In genomic region chr14:64918216-64918615, GRCh38 we compare ENCODE assay signal across 3 cellular contexts.
TF ChIP-seq lines count a peak whose summit lies in the region.

No MANE protein-coding gene starts in this region.

TF ChIP-seq in SK-N-SH, 30 proteins besides CTCF, POLR2A, EP300 and RAD21:
- TF ChIP-seq TCF12 (IDR thresholded peaks at IDR 0.05) (no peak), TAF1 (IDR thresholded peaks at IDR 0.05; ENCODE audit: borderline replicate concordance, low read depth, low read length) (no peak), GATA2 (CRISPR knock-in tag; IDR thresholded peaks at IDR 0.05) (no peak), EZH2phosphoT487 (IDR thresholded peaks at IDR 0.05; ENCODE audit: borderline replicate concordance, low read depth) (no peak), POLR2AphosphoS5 (IDR thresholded peaks at IDR 0.05; ENCODE audit: low read depth, low read length) (no peak), YY1 (IDR thresholded peaks at IDR 0.05; ENCODE audit: low read depth) (no peak), TEAD4 (IDR thresholded peaks at IDR 0.05; ENCODE audit: borderline replicate concordance, insufficient read depth) (no peak), FOXJ3 (CRISPR knock-in tag; IDR thresholded peaks at IDR 0.05) (no peak), CHD2 (IDR thresholded peaks at IDR 0.05; ENCODE audit: low read length, partially characterized antibody) (no peak), JUND (IDR thresholded peaks at IDR 0.05) (no peak)
TF ChIP-seq in SK-N-SH: peak in this region for 0.

TF ChIP-seq in SK-N-SH treated with all-trans-retinoic acid at 6 μM for 48 hours, 23 proteins besides CTCF, POLR2A, EP300 and RAD21:
- TF ChIP-seq ZFP30 (CRISPR knock-in tag; IDR thresholded peaks at IDR 0.05) (no peak), CREB5 (CRISPR knock-in tag; IDR thresholded peaks at IDR 0.05; ENCODE audit: low read depth) (no peak), ARNTL (CRISPR knock-in tag; IDR thresholded peaks at IDR 0.05; ENCODE audit: borderline replicate concordance, low read depth) (no peak), ZFP3 (CRISPR knock-in tag; IDR thresholded peaks at IDR 0.05) (no peak), CSRNP3 (CRISPR knock-in tag; IDR thresholded peaks at IDR 0.05) (no peak), TOX (CRISPR knock-in tag; IDR thresholded peaks at IDR 0.05; ENCODE audit: borderline replicate concordance) (no peak), CSDC2 (CRISPR knock-in tag; IDR thresholded peaks at IDR 0.05) (no peak)

TF ChIP-seq in GM12878, 131 proteins besides CTCF, POLR2A, EP300 and RAD21:
- no peak for TF ChIP-seq MTA2 (IDR thresholded peaks at IDR 0.05; ENCODE audit: low read depth)
- TF ChIP-seq EGR1 (IDR thresholded peaks at IDR 0.05; ENCODE audit: borderline replicate concordance in 1 of 2, low read depth in 2 of 2, low read length in 2 of 2) = no peak
- TF ChIP-seq NKRF (conservative IDR thresholded peaks at IDR 0.05) = no peak
- no peak for TF ChIP-seq IKZF1 (conservative IDR thresholded peaks at IDR 0.05)
- TF ChIP-seq, protein P1, sequence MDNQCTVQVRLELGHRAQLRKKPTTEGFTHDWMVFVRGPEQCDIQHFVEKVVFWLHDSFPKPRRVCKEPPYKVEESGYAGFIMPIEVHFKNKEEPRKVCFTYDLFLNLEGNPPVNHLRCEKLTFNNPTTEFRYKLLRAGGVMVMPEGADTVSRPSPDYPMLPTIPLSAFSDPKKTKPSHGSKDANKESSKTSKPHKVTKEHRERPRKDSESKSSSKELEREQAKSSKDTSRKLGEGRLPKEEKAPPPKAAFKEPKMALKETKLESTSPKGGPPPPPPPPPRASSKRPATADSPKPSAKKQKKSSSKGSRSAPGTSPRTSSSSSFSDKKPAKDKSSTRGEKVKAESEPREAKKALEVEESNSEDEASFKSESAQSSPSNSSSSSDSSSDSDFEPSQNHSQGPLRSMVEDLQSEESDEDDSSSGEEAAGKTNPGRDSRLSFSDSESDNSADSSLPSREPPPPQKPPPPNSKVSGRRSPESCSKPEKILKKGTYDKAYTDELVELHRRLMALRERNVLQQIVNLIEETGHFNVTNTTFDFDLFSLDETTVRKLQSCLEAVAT (IDR thresholded peaks at IDR 0.05) = no peak
- TF ChIP-seq, protein P2, sequence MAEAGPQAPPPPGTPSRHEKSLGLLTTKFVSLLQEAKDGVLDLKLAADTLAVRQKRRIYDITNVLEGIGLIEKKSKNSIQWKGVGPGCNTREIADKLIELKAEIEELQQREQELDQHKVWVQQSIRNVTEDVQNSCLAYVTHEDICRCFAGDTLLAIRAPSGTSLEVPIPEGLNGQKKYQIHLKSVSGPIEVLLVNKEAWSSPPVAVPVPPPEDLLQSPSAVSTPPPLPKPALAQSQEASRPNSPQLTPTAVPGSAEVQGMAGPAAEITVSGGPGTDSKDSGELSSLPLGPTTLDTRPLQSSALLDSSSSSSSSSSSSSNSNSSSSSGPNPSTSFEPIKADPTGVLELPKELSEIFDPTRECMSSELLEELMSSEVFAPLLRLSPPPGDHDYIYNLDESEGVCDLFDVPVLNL (IDR thresholded peaks at IDR 0.05; ENCODE audit: low read depth, low read length) = no peak
- TF ChIP-seq NFIC (IDR thresholded peaks at IDR 0.05; ENCODE audit: low read depth, low read length) = no peak
- no peak for TF ChIP-seq STAT3 (IDR thresholded peaks at IDR 0.05; ENCODE audit: low read depth, low read length)
- TF ChIP-seq KDM1A (IDR thresholded peaks at IDR 0.05; ENCODE audit: borderline replicate concordance) = no peak
- no peak for TF ChIP-seq TAF1 (IDR thresholded peaks at IDR 0.05; ENCODE audit: borderline replicate concordance, low read depth, low read length)
- no peak for TF ChIP-seq NR2F1 (conservative IDR thresholded peaks at IDR 0.05)
- TF ChIP-seq IRF5 (IDR thresholded peaks at IDR 0.05; ENCODE audit: borderline replicate concordance) = no peak
- TF ChIP-seq ZNF217 (IDR thresholded peaks at IDR 0.05) = no peak
- no peak for TF ChIP-seq CHD4 (IDR thresholded peaks at IDR 0.05)
- no peak for TF ChIP-seq TCF7 (IDR thresholded peaks at IDR 0.05; ENCODE audit: borderline replicate concordance)
- TF ChIP-seq BCL3 (IDR thresholded peaks at IDR 0.05; ENCODE audit: borderline replicate concordance, insufficient read depth, low read depth, low read length, poor library complexity, severe bottlenecking) = no peak
- TF ChIP-seq SIN3A (IDR thresholded peaks at IDR 0.05; ENCODE audit: low read depth, low read length) = no peak
